Comparison of ENCODE assay signal across 21 cellular contexts in the genomic region with DNA sequence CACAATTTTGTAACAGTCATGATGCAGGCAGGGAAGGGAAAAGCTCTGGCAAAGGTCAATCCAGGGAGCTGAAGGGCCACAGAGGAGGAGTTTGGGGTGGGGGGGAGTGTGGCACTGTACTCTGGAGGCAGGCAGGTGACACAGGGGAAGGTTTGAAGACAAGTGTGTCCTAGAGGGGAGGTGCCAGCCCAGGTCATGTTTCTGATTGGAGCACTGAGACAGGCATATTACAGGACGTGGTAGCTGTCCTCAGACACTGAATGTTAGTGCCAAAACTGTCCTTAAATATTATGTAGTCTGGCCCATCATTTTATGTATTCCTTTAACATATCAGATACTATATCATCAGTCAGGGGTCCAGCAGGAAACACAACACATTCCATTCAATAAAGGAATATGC.
DNase-seq lines count a peak whose midpoint lies in the region; ATAC-seq, FAIRE-seq and TF ChIP-seq lines count a peak whose summit lies in the region.
"Had no signal": no experiment of that assay in that cellular context is flagged by ENCODE, and none has a peak within 500 bp of the region (broad histone marks: within the 10 kb centered on the region; RNA-seq: fewer than 3 reads in every experiment).

No MANE protein-coding gene starts in this region.

- no peak for TF ChIP-seq CTCF in A549 (IDR thresholded peaks at IDR 0.05)

- H3K4me1 Mint-ChIP-seq in memory B cell, result peaks cover 62% of the 10 kb centered on the region

- H4K20me1 ChIP-seq in BLaER1, result no peaks in the 10 kb centered on the region

- H3K9ac ChIP-seq in BLaER1, result no peak overlapping the region

- no peaks in the 10 kb centered on the region for H3K27me3 ChIP-seq in BLaER1
- H3K27me3 ChIP-seq: MG63 had no signal

- H3K4me3 Mint-ChIP-seq in memory B cell, result no peak overlapping the region

- no peak overlapping the region for H3K27ac ChIP-seq in A549
- H3K27ac ChIP-seq in BLaER1, result peak overlapping the region; percentile 87; the same call in 1 of the 2 replicates
- H3K27ac ChIP-seq: heart right ventricle, neutrophil had no signal

- peak; percentile 14 to 35; a peak in 5 of 6 replicates for ATAC-seq in A549
- no peak for ATAC-seq in memory B cell (ENCODE audit: low read depth)
- ATAC-seq in HG02763 (IDR thresholded peaks at IDR 0.05; ENCODE audit: unreplicated experiment), result no peak
- no peak for ATAC-seq in HG03521 (IDR thresholded peaks at IDR 0.05; ENCODE audit: unreplicated experiment)
- ATAC-seq: heart right ventricle, left lobe of liver had no signal

- no peak for TF ChIP-seq RAD21 in A549 (conservative IDR thresholded peaks at IDR 0.05 in 1 of 2, IDR thresholded peaks at IDR 0.05 in 1 of 2)

- no peaks in the 10 kb centered on the region for H3K36me3 Mint-ChIP-seq in memory B cell

- CTCF ChIA-PET in A549 (lab: Yijun Ruan, JAX), result interaction anchor here (0.8 to 1.0 kb wide), 3 partner anchors 9 to 399 kb away, joined by 3 to 6 read pairs (median 4); no protein-coding TSS in a partner anchor

- H3K9me3 ChIP-seq in A549, result no peaks in the 10 kb centered on the region
- H3K9me3 ChIP-seq in BLaER1, result no peaks in the 10 kb centered on the region
- H3K9me3 ChIP-seq: heart right ventricle, MG63, neutrophil had no signal

- no peak for FAIRE-seq in A549 (lab: Jason Lieb, UNC)

- peak overlapping the region; percentile 31 for H3K27ac Mint-ChIP-seq in memory B cell

- no peak for TF ChIP-seq EP300 in A549 (IDR thresholded peaks at IDR 0.05)

- H3K4me1 ChIP-seq in A549 (peaks cover 4% of the 10 kb centered on the region; the same call in 1 of the 3 replicates), BLaER1 (peaks cover 100% of the 10 kb centered on the region)

- no peak overlapping the region for H3K4me3 ChIP-seq in A549
- no peak overlapping the region for H3K4me3 ChIP-seq in BLaER1
- H3K4me3 ChIP-seq: dorsolateral prefrontal cortex, heart right ventricle, MG63 had no signal

- H3K4me2 ChIP-seq in A549 (no peak overlapping the region), BLaER1 (peak overlapping the region; percentile 87)

- TF ChIP-seq POLR2A in A549 (IDR thresholded peaks at IDR 0.05; ENCODE audit: low read length), result no peak

- 5% methylated on average over 1 of the region's 1 CpG for WGBS in A549 (ENCODE audit: missing lambda C conversion rate)

- no peaks in the 10 kb centered on the region for H3K36me3 ChIP-seq in BLaER1
- H3K36me3 ChIP-seq: heart right ventricle, MG63, neutrophil had no signal

- POLR2A ChIA-PET in A549 (lab: Yijun Ruan, JAX), result no interaction called here

- H3K9me3 Mint-ChIP-seq in memory B cell, result no peaks in the 10 kb centered on the region

- no peaks in the 10 kb centered on the region for H3K27me3 Mint-ChIP-seq in memory B cell

- DNase-seq in A549 (ENCODE audit: low read depth in 1 of 2, low spot score in 1 of 2) (no peak), NAMALWA (ENCODE audit: low spot score) (peak; percentile 36), memory B cell (ENCODE audit: low spot score in 2 of 2) (no peak), hippocampal formation (lab: John Stamatoyannopoulos, UW) (no peak)
- no peak for DNase-seq in NK-92 treated with Interleukin-12 subunit alpha and Interleukin-12 subunit beta, amount 100 ng/mL, for 24 hours (lab: John Stamatoyannopoulos, UW)
- DNase-seq: activated CD4-positive, alpha-beta T cell treated with anti-CD3 and anti-CD28 coated beads for 4 hours; activated CD8-positive, alpha-beta memory T cell treated with anti-CD3 and anti-CD28 coated beads, Interleukin-2, amount 50 U/mL, for 48 hours; activated effector memory CD4-positive, alpha-beta T cell treated with Interleukin-2 at 50 U/mL for 16 hours; caudate nucleus; heart right ventricle; MG63; midbrain; NCI-H146; stimulated activated CD4-positive, alpha-beta T cell treated with anti-CD3 and anti-CD28 coated beads, Interleukin-4, amount 100 ng/mL, for 24 hours; SW 1271 had no signal

TF ChIP-seq in A549, 52 proteins besides CTCF, POLR2A, EP300 and RAD21:
- TF ChIP-seq HOXA7 (CRISPR knock-in tag; IDR thresholded peaks at IDR 0.05), result no peak
- TF ChIP-seq, protein P1, sequence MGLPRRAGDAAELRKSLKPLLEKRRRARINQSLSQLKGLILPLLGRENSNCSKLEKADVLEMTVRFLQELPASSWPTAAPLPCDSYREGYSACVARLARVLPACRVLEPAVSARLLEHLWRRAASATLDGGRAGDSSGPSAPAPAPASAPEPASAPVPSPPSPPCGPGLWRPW (IDR thresholded peaks at IDR 0.05), result no peak
- TF ChIP-seq, protein P2, sequence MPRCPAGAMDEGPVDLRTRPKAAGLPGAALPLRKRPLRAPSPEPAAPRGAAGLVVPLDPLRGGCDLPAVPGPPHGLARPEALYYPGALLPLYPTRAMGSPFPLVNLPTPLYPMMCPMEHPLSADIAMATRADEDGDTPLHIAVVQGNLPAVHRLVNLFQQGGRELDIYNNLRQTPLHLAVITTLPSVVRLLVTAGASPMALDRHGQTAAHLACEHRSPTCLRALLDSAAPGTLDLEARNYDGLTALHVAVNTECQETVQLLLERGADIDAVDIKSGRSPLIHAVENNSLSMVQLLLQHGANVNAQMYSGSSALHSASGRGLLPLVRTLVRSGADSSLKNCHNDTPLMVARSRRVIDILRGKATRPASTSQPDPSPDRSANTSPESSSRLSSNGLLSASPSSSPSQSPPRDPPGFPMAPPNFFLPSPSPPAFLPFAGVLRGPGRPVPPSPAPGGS (IDR thresholded peaks at IDR 0.05), result no peak
- TF ChIP-seq HEYL (CRISPR knock-in tag; IDR thresholded peaks at IDR 0.05), result no peak
- no peak for TF ChIP-seq NR3C1 (IDR thresholded peaks at IDR 0.05)
- TF ChIP-seq, protein P3, sequence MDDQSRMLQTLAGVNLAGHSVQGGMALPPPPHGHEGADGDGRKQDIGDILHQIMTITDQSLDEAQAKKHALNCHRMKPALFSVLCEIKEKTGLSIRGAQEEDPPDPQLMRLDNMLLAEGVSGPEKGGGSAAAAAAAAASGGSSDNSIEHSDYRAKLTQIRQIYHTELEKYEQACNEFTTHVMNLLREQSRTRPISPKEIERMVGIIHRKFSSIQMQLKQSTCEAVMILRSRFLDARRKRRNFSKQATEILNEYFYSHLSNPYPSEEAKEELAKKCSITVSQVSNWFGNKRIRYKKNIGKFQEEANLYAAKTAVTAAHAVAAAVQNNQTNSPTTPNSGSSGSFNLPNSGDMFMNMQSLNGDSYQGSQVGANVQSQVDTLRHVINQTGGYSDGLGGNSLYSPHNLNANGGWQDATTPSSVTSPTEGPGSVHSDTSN (IDR thresholded peaks at IDR 0.05), result no peak
- TF ChIP-seq CBX2 (IDR thresholded peaks at IDR 0.05; ENCODE audit: borderline replicate concordance, low read depth), result no peak
- no peak for TF ChIP-seq NFE2L2 (conservative IDR thresholded peaks at IDR 0.05; ENCODE audit: low read length)
- no peak for TF ChIP-seq USF2 (IDR thresholded peaks at IDR 0.05)
- TF ChIP-seq, protein P4, sequence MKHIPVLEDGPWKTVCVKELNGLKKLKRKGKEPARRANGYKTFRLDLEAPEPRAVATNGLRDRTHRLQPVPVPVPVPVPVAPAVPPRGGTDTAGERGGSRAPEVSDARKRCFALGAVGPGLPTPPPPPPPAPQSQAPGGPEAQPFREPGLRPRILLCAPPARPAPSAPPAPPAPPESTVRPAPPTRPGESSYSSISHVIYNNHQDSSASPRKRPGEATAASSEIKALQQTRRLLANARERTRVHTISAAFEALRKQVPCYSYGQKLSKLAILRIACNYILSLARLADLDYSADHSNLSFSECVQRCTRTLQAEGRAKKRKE (CRISPR knock-in tag; IDR thresholded peaks at IDR 0.05; ENCODE audit: low read depth), result no peak
- TF ChIP-seq ZSCAN20 (CRISPR knock-in tag; IDR thresholded peaks at IDR 0.05), result no peak
- no peak for TF ChIP-seq ZFP36 (IDR thresholded peaks at IDR 0.05; ENCODE audit: borderline replicate concordance, partially characterized antibody)
- TF ChIP-seq ZC3H11A (IDR thresholded peaks at IDR 0.05), result no peak
- no peak for TF ChIP-seq JUN (IDR thresholded peaks at IDR 0.05)

Comparison
In these comparisons a context has a peak if more than half of its experiments do, and no peak if none do; other contexts are left out.
1. ATAC-seq: peak in A549 (2 of 2); none in memory B cell (single experiment), HG02763 (single experiment) and HG03521 (single experiment).